ENCODE assay signal across 11 cellular contexts in the genomic region with DNA sequence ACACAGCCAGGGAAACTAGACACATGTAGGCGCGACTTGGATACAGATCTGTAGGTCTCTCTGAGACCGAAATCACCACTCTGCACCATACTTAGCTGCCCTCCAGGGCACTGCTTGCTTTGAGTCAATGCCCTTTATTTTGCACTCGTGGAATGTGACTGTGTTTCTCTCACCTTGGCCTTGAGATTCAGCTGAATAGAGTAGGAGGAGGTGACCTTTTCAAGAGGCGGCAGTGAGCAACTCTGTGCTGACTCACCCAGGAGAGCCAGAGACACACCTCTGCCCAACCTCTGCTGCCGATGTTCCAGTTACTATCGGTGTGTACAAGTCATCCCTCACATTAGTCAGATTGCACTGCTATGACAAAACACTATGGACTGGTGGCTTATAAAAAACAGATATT.
DNase-seq lines count a peak whose midpoint lies in the region; ATAC-seq, FAIRE-seq and TF ChIP-seq lines count a peak whose summit lies in the region.
"Had no signal": no experiment of that assay in that cellular context is flagged by ENCODE, and none has a peak within 500 bp of the region (broad histone marks: within the 10 kb centered on the region; RNA-seq: fewer than 3 reads in every experiment).

No MANE protein-coding gene starts in this region.

- no peaks in the 10 kb centered on the region for H3K27me3 Mint-ChIP-seq in activated CD8-positive, alpha-beta T cell treated with anti-CD3 and anti-CD28 coated beads for 36 hours

- ATAC-seq in HCT116 (peak; percentile 93), GM12878 (no peak), HG03045 (IDR thresholded peaks at IDR 0.05; ENCODE audit: unreplicated experiment) (no peak)
- peak; percentile 97 for ATAC-seq in activated CD8-positive, alpha-beta T cell treated with anti-CD3 and anti-CD28 coated beads for 36 hours

- TF ChIP-seq POLR2A in HCT116 (IDR thresholded peaks at IDR 0.05; ENCODE audit: borderline replicate concordance, extremely low read depth, insufficient read depth, insufficient read length) (no peak), GM12878 (IDR thresholded peaks at IDR 0.05; ENCODE audit: low read depth, low read length) (no peak)

- TF ChIP-seq CTCF in HCT116 (IDR thresholded peaks at IDR 0.05 in 2 of 3, conservative IDR thresholded peaks at IDR 0.05 in 1 of 3; ENCODE audit: borderline replicate concordance in 1 of 3, insufficient read depth in 1 of 3, low read depth in 2 of 3, low read length in 2 of 3) (no peak), GM12878 (IDR thresholded peaks at IDR 0.05 in 2 of 3, conservative IDR thresholded peaks at IDR 0.05 in 1 of 3; ENCODE audit: control insufficient read depth in 2 of 3, extremely low read depth in 1 of 3, insufficient read depth in 1 of 3, low read depth in 3 of 3, low read length in 3 of 3) (no peak), MM.1S (IDR thresholded peaks at IDR 0.05; ENCODE audit: low read length) (no peak)
- no peak for TF ChIP-seq CTCF in activated CD8-positive, alpha-beta T cell treated with anti-CD3 and anti-CD28 coated beads for 36 hours (IDR thresholded peaks at IDR 0.05)

- intact Hi-C loops in HCT116 (cut with micrococcal nuclease), result no loop called here
- intact Hi-C loops in activated CD8-positive, alpha-beta T cell treated with anti-CD3 and anti-CD28 coated beads for 36 hours (cut with micrococcal nuclease), result no loop called here
- intact Hi-C loops in GM12878 (cut with micrococcal nuclease; ENCODE audit: unreplicated experiment), result loop anchor here (10.0 kb wide), 2 partner anchors 164 to 206 kb away; no protein-coding TSS in a partner anchor

- H2AFZ ChIP-seq in HCT116 (ENCODE audit: low read depth, low read length, poor library complexity, severe bottlenecking) (no peak overlapping the region), GM12878 (ENCODE audit: control insufficient read depth, low read depth, low read length) (no peak overlapping the region), MM.1S (ENCODE audit: low read length) (no peak overlapping the region)

- H3K36me3 ChIP-seq in HCT116 (ENCODE audit: control insufficient read depth in 1 of 2, insufficient read depth in 2 of 2, low read length in 2 of 2) (no peaks in the 10 kb centered on the region), GM12878 (ENCODE audit: control insufficient read depth in 2 of 2, insufficient read depth in 2 of 2, low read length in 1 of 2) (no peaks in the 10 kb centered on the region), MM.1S (replicated peaks; ENCODE audit: insufficient read depth, low read length) (no peaks in the 10 kb centered on the region)

- no TSS peak for BruUV-seq in HCT116 (replicated peaks; lab: Mats Ljungman, UMichigan)
- no TSS peak for BruUV-seq in GM12878 (replicated peaks; lab: Mats Ljungman, UMichigan)

- DNase-seq in HCT116 (ENCODE audit: low read depth, low spot score) (peak; percentile 43), GM12878 (ENCODE audit: low read depth, low spot score) (no peak), cerebellar nuclear complex (lab: John Stamatoyannopoulos, UW) (no peak), ureter (ENCODE audit: low spot score) (no peak), MM.1S (no peak)
- DNase-seq in activated CD8-positive, alpha-beta T cell treated with anti-CD3 and anti-CD28 coated beads for 36 hours, result peak; percentile 89
- peak; percentile 67 for DNase-seq in stimulated activated CD4-positive, alpha-beta T cell treated with anti-CD3 and anti-CD28 coated beads, Interleukin-4, amount 100 ng/mL, for 1 hour
- DNase-seq: NCI-H524 had no signal

- no peaks in the 10 kb centered on the region for H3K79me2 ChIP-seq in HCT116 (ENCODE audit: insufficient read depth, low read length)
- H3K79me2 ChIP-seq in GM12878 (ENCODE audit: control insufficient read depth, insufficient read depth, low read length), result no peaks in the 10 kb centered on the region
- no peaks in the 10 kb centered on the region for H3K79me2 ChIP-seq in MM.1S (ENCODE audit: low read length)

- no peak for TF ChIP-seq EP300 in GM12878 (IDR thresholded peaks at IDR 0.05; ENCODE audit: borderline replicate concordance in 1 of 2, control insufficient read depth in 1 of 2, low read depth in 2 of 2, low read length in 2 of 2)

- RAD21 ChIA-PET in HCT116 (lab: Charles Lee; ENCODE audit: low non-redundant PET in 1 of 2, low total read pairs in 2 of 2, uncharacterized antibody in 2 of 2, unreplicated experiment in 2 of 2), result no interaction called here
- RAD21 ChIA-PET in GM12878 (lab: Charles Lee; ENCODE audit: unreplicated experiment), result interaction anchor here (0.7 to 14.3 kb wide), 5 partner anchors 8 to 78 kb away, joined by 3 to 214 read pairs (median 3); no protein-coding TSS in a partner anchor

- no peaks in the 10 kb centered on the region for H3K9me2 ChIP-seq in HCT116 (ENCODE audit: insufficient read depth)
- H3K9me2 ChIP-seq in MM.1S (replicated peaks; ENCODE audit: insufficient read depth, low read length), result no peaks in the 10 kb centered on the region

- in situ Hi-C loops in GM12878 (cut with MboI), result no loop called here

- TF ChIP-seq RAD21 in HCT116 (IDR thresholded peaks at IDR 0.05; ENCODE audit: low read depth) (no peak), GM12878 (IDR thresholded peaks at IDR 0.05; ENCODE audit: insufficient read depth, low read depth, low read length) (no peak)

- H3K9ac ChIP-seq in HCT116 (ENCODE audit: low read length) (no peak overlapping the region), GM12878 (ENCODE audit: control insufficient read depth, insufficient read depth, low read length) (no peak overlapping the region), MM.1S (ENCODE audit: low read length) (no peak overlapping the region)

- POLR2A ChIA-PET in HCT116 (lab: Charles Lee), result no interaction called here
- POLR2A ChIA-PET in activated CD8-positive, alpha-beta T cell treated with anti-CD3 and anti-CD28 coated beads for 36 hours (lab: Charles Lee), result no interaction called here
- POLR2A ChIA-PET in GM12878 (lab: Charles Lee), result interaction anchor here (3.8 kb wide), 1 partner anchor 74 kb away, joined by 16 read pairs; no protein-coding TSS in a partner anchor

- H3K4me3 ChIP-seq in HCT116 (replicated peaks in 1 of 2; ENCODE audit: low read depth in 1 of 2, low read length in 2 of 2), result no peak overlapping the region
- H3K4me3 ChIP-seq in GM12878, result no peak overlapping the region
- no peak overlapping the region for H3K4me3 ChIP-seq in MM.1S (ENCODE audit: low read length)

- SMC1A ChIA-PET in GM12878 (lab: Charles Lee; ENCODE audit: uncharacterized antibody, unreplicated experiment), result interaction anchor here (0.9 to 12.1 kb wide), 9 partner anchors 9 to 82 kb away, joined by 3 to 115 read pairs (median 5); no protein-coding TSS in a partner anchor

- H3K4me1 Mint-ChIP-seq in activated CD8-positive, alpha-beta T cell treated with anti-CD3 and anti-CD28 coated beads for 36 hours (ENCODE audit: low read depth), result peaks cover 43% of the 10 kb centered on the region
- H3K4me1 Mint-ChIP-seq: B cell, nephron had no signal

- CTCF ChIA-PET in HCT116 (lab: Charles Lee) (no interaction called here), GM12878 (lab: Yijun Ruan, JAX) (interaction anchor here (1.3 to 3.1 kb wide), 3 partner anchors 76 to 81 kb away, joined by 4 to 13 read pairs (median 10); no protein-coding TSS in a partner anchor)
- CTCF ChIA-PET in activated CD8-positive, alpha-beta T cell treated with anti-CD3 and anti-CD28 coated beads for 36 hours (lab: Charles Lee), result no interaction called here

- H3K4me3 Mint-ChIP-seq in activated CD8-positive, alpha-beta T cell treated with anti-CD3 and anti-CD28 coated beads for 36 hours, result no peak overlapping the region
- H3K4me3 Mint-ChIP-seq: B cell, nephron had no signal

- H4K20me1 ChIP-seq in HCT116 (ENCODE audit: insufficient read depth), result no peaks in the 10 kb centered on the region
- no peaks in the 10 kb centered on the region for H4K20me1 ChIP-seq in GM12878 (ENCODE audit: control insufficient read depth, insufficient read depth)
- H4K20me1 ChIP-seq in MM.1S (ENCODE audit: insufficient read depth, low read length), result no peaks in the 10 kb centered on the region

- H3K27ac Mint-ChIP-seq in activated CD8-positive, alpha-beta T cell treated with anti-CD3 and anti-CD28 coated beads for 36 hours, result peak overlapping the region; percentile 73
- H3K27ac Mint-ChIP-seq: B cell, nephron had no signal

- H3K9me3 ChIP-seq in HCT116 (ENCODE audit: control insufficient read depth in 1 of 2, insufficient read depth in 1 of 2, low read depth in 1 of 2, low read length in 2 of 2) (no peaks in the 10 kb centered on the region), GM12878 (replicated peaks; ENCODE audit: control insufficient read depth, insufficient read depth, low read length) (no peaks in the 10 kb centered on the region; the same call in none of the 3 replicates), MM.1S (replicated peaks; ENCODE audit: insufficient read depth, low read length) (no peaks in the 10 kb centered on the region)

- peak overlapping the region; percentile 37 for H3K4me2 ChIP-seq in HCT116 (ENCODE audit: low read length)
- H3K4me2 ChIP-seq in GM12878 (ENCODE audit: control insufficient read depth, insufficient read depth), result no peak overlapping the region
- H3K4me2 ChIP-seq in MM.1S (ENCODE audit: low read depth, low read length), result no peak overlapping the region

- H3K4me1 ChIP-seq in HCT116 (ENCODE audit: control insufficient read depth in 1 of 2, insufficient read depth in 2 of 2, low read length in 2 of 2) (peaks cover 0 to 12% of the 10 kb centered on the region in 2 experiments; a peak in 3 of 4 replicates), GM12878 (ENCODE audit: control insufficient read depth, insufficient read depth, low read length) (peaks cover 33% of the 10 kb centered on the region), MM.1S (ENCODE audit: low read length) (no peaks in the 10 kb centered on the region)

- no peaks in the 10 kb centered on the region for H3K36me3 Mint-ChIP-seq in activated CD8-positive, alpha-beta T cell treated with anti-CD3 and anti-CD28 coated beads for 36 hours (ENCODE audit: low read depth)

- 48% methylated on average over 7 of the region's 7 CpGs for WGBS in GM12878 (ENCODE audit: insufficient coverage, insufficient replicate concordance, low lambda C conversion rate, missing lambda C conversion rate)

- H3K27ac ChIP-seq in HCT116 (ENCODE audit: low read depth, low read length), result no peak overlapping the region
- H3K27ac ChIP-seq in GM12878 (ENCODE audit: control insufficient read depth, insufficient read depth), result no peak overlapping the region
- H3K27ac ChIP-seq in MM.1S (ENCODE audit: low read length), result no peak overlapping the region

- H3K27me3 ChIP-seq in HCT116 (ENCODE audit: insufficient read depth, low read length), result peaks cover 13% of the 10 kb centered on the region; the same call in 1 of the 2 replicates
- no peaks in the 10 kb centered on the region for H3K27me3 ChIP-seq in GM12878 (replicated peaks in 1 of 2; ENCODE audit: control insufficient read depth in 2 of 2, insufficient read depth in 2 of 2, low read length in 1 of 2)
- no peaks in the 10 kb centered on the region for H3K27me3 ChIP-seq in MM.1S (replicated peaks; ENCODE audit: insufficient read depth, low read length)

- no peaks in the 10 kb centered on the region for H3F3A ChIP-seq in MM.1S (ENCODE audit: insufficient read depth, low read length)

- FAIRE-seq in GM12878 (lab: Jason Lieb, UNC), result no peak

- H3K9me3 Mint-ChIP-seq in activated CD8-positive, alpha-beta T cell treated with anti-CD3 and anti-CD28 coated beads for 36 hours, result no peaks in the 10 kb centered on the region
- H3K9me3 Mint-ChIP-seq: nephron had no signal

TF ChIP-seq in GM12878, 131 proteins besides CTCF, POLR2A, EP300 and RAD21 (continues in another document):
- 0 out of 2 replicates have a peak, but pooled peaks have one; percentile 12 for TF ChIP-seq IKZF1 (conservative IDR thresholded peaks at IDR 0.05)

Comparison
In these comparisons a context has a peak if more than half of its experiments do, and no peak if none do; other contexts are left out.
1. ATAC-seq: peak in HCT116 (single experiment) and activated CD8-positive, alpha-beta T cell treated with anti-CD3 and anti-CD28 coated beads for 36 hours (single experiment); none in GM12878 (single experiment) and HG03045 (single experiment).
2. DNase-seq: peak in HCT116 (single experiment), activated CD8-positive, alpha-beta T cell treated with anti-CD3 and anti-CD28 coated beads for 36 hours (single experiment) and stimulated activated CD4-positive, alpha-beta T cell treated with anti-CD3 and anti-CD28 coated beads, Interleukin-4, amount 100 ng/mL, for 1 hour (single experiment); none in GM12878 (single experiment), cerebellar nuclear complex (0 of 2), ureter (single experiment) and MM.1S (single experiment).
3. Of the 18 proteins assayed by ChIP-seq in both GM12878 and HCT116: peak only in GM12878: none; only in HCT116: JUND and SP1; in both: none; in neither: 16.